ENCODE assay signal across 10 cellular contexts in genomic region chr18:12645751-12646203, GRCh38. TPM values are rescaled to one million over a fixed set of nuclear protein-coding genes. Genes with fewer than 3 reads are reported as not detected.
DNase-seq lines count a peak whose midpoint lies in the region; ATAC-seq and TF ChIP-seq lines count a peak whose summit lies in the region.
"Had no signal": no experiment of that assay in that cellular context is flagged by ENCODE, and none has a peak within 500 bp of the region (broad histone marks: within the 10 kb centered on the region; RNA-seq: fewer than 3 reads in every experiment).

No MANE protein-coding gene starts in this region.

- H3K4me1 ChIP-seq in GM23248 (ENCODE audit: insufficient read depth), result peaks cover 37% of the 10 kb centered on the region
- H3K4me1 ChIP-seq in heart right ventricle, result peaks cover 5 to 64% (median 22%) of the 10 kb centered on the region in 9 donors
- H3K4me1 ChIP-seq: neural progenitor cell had no signal

- in situ Hi-C loops in GM23248 (cut with MboI), result loop anchor here (10.0 kb wide), 1 partner anchor 111 kb away; no protein-coding TSS in a partner anchor

- POLR2A ChIA-PET in RWPE1 (lab: Yijun Ruan, JAX; ENCODE audit: low non-redundant PET), result no interaction called here

- H3K79me2 ChIP-seq in GM23248 (ENCODE audit: insufficient read depth), result peaks cover 100% of the 10 kb centered on the region

- H3K36me3 Mint-ChIP-seq in stimulated activated naive B cell treated with anti-CD40 and anti-IgM and Interleukin-4, amounts not matched to agents 10 μg/mL and 1 μg/mL and 100 μg/mL, for 72 hours, result no peaks in the 10 kb centered on the region

- H3K9me3 ChIP-seq in GM23248 (ENCODE audit: low read depth) (no peaks in the 10 kb centered on the region), heart right ventricle (no peaks in the 10 kb centered on the region)

- TF ChIP-seq CTCF in VCaP (conservative IDR thresholded peaks at IDR 0.05), result no peak
- no peak for TF ChIP-seq CTCF in heart right ventricle (IDR thresholded peaks at IDR 0.05)
- no peak for TF ChIP-seq CTCF in retinal pigment epithelial cell (conservative IDR thresholded peaks at IDR 0.05; ENCODE audit: low read depth, low read length)
- no peak for TF ChIP-seq CTCF in RWPE1 (conservative IDR thresholded peaks at IDR 0.05; ENCODE audit: low read depth)

- H3K4me3 Mint-ChIP-seq in stimulated activated naive B cell treated with anti-CD40 and anti-IgM and Interleukin-4, amounts not matched to agents 10 μg/mL and 1 μg/mL and 100 μg/mL, for 72 hours, result no peak overlapping the region
- H3K4me3 Mint-ChIP-seq: neural progenitor cell had no signal

- peak overlapping the region; percentile 27; the same call in 1 of the 2 replicates for H3K27ac ChIP-seq in GM23248
- H3K27ac ChIP-seq in VCaP, result peak overlapping the region; percentile 59
- H3K27ac ChIP-seq in heart right ventricle, result peak overlapping the region; percentile 3 to 87 (median 71)
- H3K27ac ChIP-seq in RWPE1, result no peak overlapping the region
- H3K27ac ChIP-seq: HL-60, neural progenitor cell had no signal

- ATAC-seq in heart right ventricle, result peak; percentile 89 to 98 (median 95)
- no peak for ATAC-seq in stimulated activated naive B cell treated with anti-CD40 and anti-IgM and Interleukin-4, amounts not matched to agents 10 μg/mL and 1 μg/mL and 100 μg/mL, for 72 hours (replicated peaks)

- H3K9me2 ChIP-seq in GM23248 (ENCODE audit: insufficient read depth), result no peaks in the 10 kb centered on the region; the same call in 1 of the 2 replicates

- intact Hi-C loops in heart right ventricle (cut with DNase I), result loop anchor here in 1 of 10 donors (5.0 kb wide), 1 partner anchor 93 kb away; no protein-coding TSS in a partner anchor

- H3K9me3 Mint-ChIP-seq in stimulated activated naive B cell treated with anti-CD40 and anti-IgM and Interleukin-4, amounts not matched to agents 10 μg/mL and 1 μg/mL and 100 μg/mL, for 72 hours, result no peaks in the 10 kb centered on the region
- H3K9me3 Mint-ChIP-seq: neural progenitor cell had no signal

- WGBS in GM23248 (ENCODE audit: low coverage in 1 of 2, low lambda C conversion rate in 2 of 2, missing lambda C conversion rate in 2 of 2), 2 experiments, result 22 to 25% methylated on average over 10 of the region's 10 CpGs
- 29 to 44% methylated on average over 10 of the region's 10 CpGs for WGBS in heart right ventricle, 2 donors

- peak; percentile 46 for DNase-seq in GM23248
- DNase-seq in heart right ventricle, result peak; percentile 31 to 69
- peak; percentile 92 for DNase-seq in retinal pigment epithelial cell (ENCODE audit: low read depth)
- DNase-seq in RWPE1 (ENCODE audit: low spot score), result no peak
- no peak for DNase-seq in OCI-M2 (lab: John Stamatoyannopoulos, UW; ENCODE audit: unreplicated experiment)
- no peak for DNase-seq in stimulated activated naive B cell treated with anti-CD40 and anti-IgM and Interleukin-4, amounts not matched to agents 10 μg/mL and 1 μg/mL and 100 μg/mL, for 72 hours
- no peak for DNase-seq in epidermal melanocyte (ENCODE audit: insufficient read length, low spot score)

- H3K9ac ChIP-seq in GM23248, result no peak overlapping the region
- H3K9ac ChIP-seq: neural progenitor cell had no signal

- peaks cover 5 to 7% of the 10 kb centered on the region in 2 donors for H3K27me3 Mint-ChIP-seq in stimulated activated naive B cell treated with anti-CD40 and anti-IgM and Interleukin-4, amounts not matched to agents 10 μg/mL and 1 μg/mL and 100 μg/mL, for 72 hours

- peak overlapping the region; percentile 49 for H2AFZ ChIP-seq in GM23248
- H2AFZ ChIP-seq: neural progenitor cell had no signal

- H3K4me3 ChIP-seq in GM23248, result no peak overlapping the region
- peak overlapping the region in 2 of 10 donors; percentile 10 to 21 for H3K4me3 ChIP-seq in heart right ventricle
- H3K4me3 ChIP-seq in retinal pigment epithelial cell (ENCODE audit: low read length), result peak overlapping the region; percentile 6
- H3K4me3 ChIP-seq: neural progenitor cell had no signal

- H3K27me3 ChIP-seq in GM23248 (replicated peaks; ENCODE audit: insufficient read depth), result no peaks in the 10 kb centered on the region
- H3K27me3 ChIP-seq in heart right ventricle, result no peaks in the 10 kb centered on the region
- H3K27me3 ChIP-seq: neural progenitor cell had no signal

- peak overlapping the region; percentile 49 for H3K4me2 ChIP-seq in GM23248 (ENCODE audit: unreplicated experiment)
- H3K4me2 ChIP-seq: neural progenitor cell had no signal

- CTCF ChIA-PET in RWPE1 (lab: Yijun Ruan, JAX), result interaction anchor here (0.7 kb wide), 1 partner anchor 54 kb away, joined by 3 read pairs; no protein-coding TSS in a partner anchor

- H3K4me1 Mint-ChIP-seq in stimulated activated naive B cell treated with anti-CD40 and anti-IgM and Interleukin-4, amounts not matched to agents 10 μg/mL and 1 μg/mL and 100 μg/mL, for 72 hours, result peaks cover 0 to 2% of the 10 kb centered on the region in 2 donors
- H3K4me1 Mint-ChIP-seq: neural progenitor cell had no signal

- H3K27ac Mint-ChIP-seq in stimulated activated naive B cell treated with anti-CD40 and anti-IgM and Interleukin-4, amounts not matched to agents 10 μg/mL and 1 μg/mL and 100 μg/mL, for 72 hours, result no peak overlapping the region
- H3K27ac Mint-ChIP-seq: neural progenitor cell had no signal

- peaks cover 4% of the 10 kb centered on the region; the same call in 1 of the 2 replicates for H3F3A ChIP-seq in GM23248 (ENCODE audit: insufficient read depth)

- H3K36me3 ChIP-seq in GM23248 (ENCODE audit: low read depth) (no peaks in the 10 kb centered on the region), heart right ventricle (peaks cover 0 to 10% (median 0%) of the 10 kb centered on the region in 9 donors)
- H3K36me3 ChIP-seq: neural progenitor cell had no signal

- no peaks in the 10 kb centered on the region for H4K20me1 ChIP-seq in GM23248 (ENCODE audit: insufficient read depth)

RNA-seq across cellular contexts. Expression of gene SPIRE1, which starts 12.1 kb away (rescaled TPM):
- 28.6 and 29.1 TPM in 2 replicates for total RNA-seq in GM23248 (2014; rRNA removed; shearing (Covaris generic))
- polyA plus RNA-seq in GM23248 (2016; fragmentation: Nextera tagmentation; extraction: Ambion mirVana) (10.7 and 12.8 TPM in 2 replicates), heart right ventricle (10 to 100 TPM in 1 of 2 donors, 1 to 10 TPM in 1; 8.4 to 10.8 TPM)
- 10 to 100 TPM; 35.5 to 65.3 (median 48.9) TPM for total RNA-seq in heart right ventricle

RNA-seq across cellular contexts. Expression of gene CEP76, which starts 56.7 kb away (rescaled TPM):
- total RNA-seq in GM23248 (2014; rRNA removed; shearing (Covaris generic)), result 11.8 and 19.7 TPM in 2 replicates
- 6.5 TPM in 2 replicates for polyA plus RNA-seq in GM23248 (2016; fragmentation: Nextera tagmentation; extraction: Ambion mirVana)
- total RNA-seq in heart right ventricle, result 1 to 10 TPM; 2.7 to 5.9 (median 4.0) TPM
- polyA plus RNA-seq in heart right ventricle, result 1 to 10 TPM; 1.9 to 2.5 TPM

RNA-seq across cellular contexts. Expression of gene PSMG2, which starts 57.1 kb away (rescaled TPM):
- 63.4 and 81.7 TPM in 2 replicates for total RNA-seq in GM23248 (2014; rRNA removed; shearing (Covaris generic))
- polyA plus RNA-seq in GM23248 (2016; fragmentation: Nextera tagmentation; extraction: Ambion mirVana) (125 and 128 TPM in 2 replicates), heart right ventricle (10 to 100 TPM; 62.0 to 64.7 TPM)
- 10 to 100 TPM; 36.2 to 51.8 (median 46.0) TPM for total RNA-seq in heart right ventricle

Comparison
In these comparisons a context has a peak if more than half of its experiments do, and no peak if none do; other contexts are left out.
1. DNase-seq: peak in GM23248 (single experiment), heart right ventricle (2 of 2) and retinal pigment epithelial cell (single experiment); none in RWPE1 (single experiment), OCI-M2 (single experiment), stimulated activated naive B cell treated with anti-CD40 and anti-IgM and Interleukin-4, amounts not matched to agents 10 μg/mL and 1 μg/mL and 100 μg/mL, for 72 hours (single experiment) and epidermal melanocyte (single experiment).
2. ATAC-seq: peak in heart right ventricle (8 of 8); none in stimulated activated naive B cell treated with anti-CD40 and anti-IgM and Interleukin-4, amounts not matched to agents 10 μg/mL and 1 μg/mL and 100 μg/mL, for 72 hours (0 of 2).